ENCODE assay signal across 1 cellular context in genomic region chr12:56010112-56010570, GRCh38.
TF ChIP-seq lines count a peak whose summit lies in the region.

No MANE protein-coding gene starts in this region.

TF ChIP-seq in GM23338, 12 proteins besides CTCF, POLR2A, EP300 and RAD21:
- TF ChIP-seq EZH2phosphoT487 (IDR thresholded peaks at IDR 0.05; ENCODE audit: unreplicated experiment) = no peak
- no peak for TF ChIP-seq JUNB (IDR thresholded peaks at IDR 0.05; ENCODE audit: unreplicated experiment)
- no peak for TF ChIP-seq ZNF114 (CRISPR knock-in tag; IDR thresholded peaks at IDR 0.05)
- no peak for TF ChIP-seq NANOG (IDR thresholded peaks at IDR 0.05; ENCODE audit: borderline replicate concordance)
- TF ChIP-seq ZNF331 (CRISPR knock-in tag; IDR thresholded peaks at IDR 0.05; ENCODE audit: low read depth) = no peak
- TF ChIP-seq CREB1 (CRISPR knock-in tag; IDR thresholded peaks at IDR 0.05; ENCODE audit: low read depth) = no peak
- no peak for TF ChIP-seq ETS1 (IDR thresholded peaks at IDR 0.05)
- no peak for TF ChIP-seq REST (IDR thresholded peaks at IDR 0.05; ENCODE audit: unreplicated experiment)
- no peak for TF ChIP-seq POLR2AphosphoS5 (IDR thresholded peaks at IDR 0.05; ENCODE audit: low read depth)
- no peak for TF ChIP-seq STAT1 (IDR thresholded peaks at IDR 0.05; ENCODE audit: unreplicated experiment)
- TF ChIP-seq ZNF462 (CRISPR knock-in tag; IDR thresholded peaks at IDR 0.05) = no peak
- TF ChIP-seq EZH2 (IDR thresholded peaks at IDR 0.05; ENCODE audit: low read depth, unreplicated experiment) = no peak
TF ChIP-seq in GM23338: peak in this region for 0.
